9 cellular contexts compared by ENCODE assay signal in the genomic region with DNA sequence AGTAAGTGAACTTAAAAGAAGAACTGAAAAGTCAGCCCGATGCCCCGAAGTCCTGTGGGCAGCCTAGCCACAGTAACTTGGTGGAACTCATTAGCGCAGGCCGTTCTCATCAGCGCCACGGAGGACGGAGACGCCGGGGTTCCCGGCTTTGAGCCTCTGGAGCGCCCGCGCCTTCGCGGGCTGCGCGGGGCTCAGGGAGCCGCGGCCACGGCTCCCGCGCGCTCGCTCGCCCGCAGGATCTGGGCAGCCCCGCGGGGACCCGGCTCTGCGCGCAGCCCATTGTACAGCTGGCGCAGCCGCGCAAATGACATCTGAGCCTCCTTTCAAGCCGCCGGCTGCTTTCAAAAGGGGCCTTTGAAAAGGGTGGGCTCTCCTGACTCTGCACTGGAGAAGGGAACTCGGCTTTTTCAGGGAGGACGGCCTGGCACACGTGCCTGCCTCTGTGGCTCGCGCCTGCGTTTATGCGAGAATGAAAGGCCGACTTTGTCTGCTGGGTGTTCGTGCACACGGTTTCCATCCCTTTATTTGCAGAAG. TPM values are rescaled to one million over a fixed set of nuclear protein-coding genes. Genes with fewer than 3 reads are reported as not detected.
A peak's percentile ranks its signal among the peaks of the same experiment; 100 is the strongest.
DNase-seq lines count a peak whose midpoint lies in the region; ATAC-seq, FAIRE-seq and TF ChIP-seq lines count a peak whose summit lies in the region.
"Had no signal": no experiment of that assay in that cellular context is flagged by ENCODE, and none has a peak within 500 bp of the region (broad histone marks: within the 10 kb centered on the region; RNA-seq: fewer than 3 reads in every experiment).

No MANE protein-coding gene starts in this region.

- 3 to 5% methylated on average over 46 of the region's 46 CpGs for WGBS in heart right ventricle, 2 donors

- peaks cover 0 to 15% (median 8%) of the 10 kb centered on the region in 9 donors for H3K4me1 ChIP-seq in heart right ventricle

- CTCF ChIA-PET in GM10248 (lab: Yijun Ruan, JAX): no interaction called here

- DNase-seq in GM10248 (ENCODE audit: extremely low spot score) (peak; percentile 13), NCI-H748 treated with DMSO at 0.1 percent for 48 hours (lab: John Stamatoyannopoulos, UW) (peak; percentile 22), heart right ventricle (peak in 1 of 2 donors; percentile 17), sciatic nerve (ENCODE audit: low spot score) (no peak), GM12892 (ENCODE audit: insufficient read length) (no peak), Kasumi-1 (lab: John Stamatoyannopoulos, UW) (no peak)
- DNase-seq: T-helper 9 cell had no signal

- H3K4me3 ChIP-seq in heart right ventricle: peak overlapping the region in 9 of 10 donors; percentile 30 to 59 (median 49)

- no peaks in the 10 kb centered on the region for H3K36me3 ChIP-seq in heart right ventricle

- intact Hi-C loops in heart right ventricle (cut with DNase I) (loop anchor here in 1 of 10 donors (2.0 kb wide), 1 partner anchor 40 kb away; the partner anchor contains the start of gene TLR4), sciatic nerve (cut with DNase I) (no loop called here)

- H3K27me3 ChIP-seq in heart right ventricle: peaks cover 0 to 29% (median 9%) of the 10 kb centered on the region in 7 donors

- POLR2A ChIA-PET in GM10248 (lab: Yijun Ruan, JAX): no interaction called here

- ATAC-seq in heart right ventricle: peak in 7 of 8 donors; percentile 59 to 73 (median 69)
- peak; percentile 70 for ATAC-seq in sciatic nerve
- no peak for ATAC-seq in HG03097 (IDR thresholded peaks at IDR 0.05; ENCODE audit: low FRiP score, unreplicated experiment)
- ATAC-seq in GM18867 (IDR thresholded peaks at IDR 0.05; ENCODE audit: unreplicated experiment): no peak

- no peaks in the 10 kb centered on the region for H3K9me3 ChIP-seq in heart right ventricle

- TF ChIP-seq CTCF in GM10248 (IDR thresholded peaks at IDR 0.05; ENCODE audit: control extremely low read depth, extremely low read depth, low read depth, missing control alignments) (no peak), heart right ventricle (IDR thresholded peaks at IDR 0.05) (no peak)

- no peak for TF ChIP-seq POLR2A in GM12892 (IDR thresholded peaks at IDR 0.05; ENCODE audit: low read depth, low read length)

- no peak for FAIRE-seq in GM12892 (lab: Jason Lieb, UNC)

- peak overlapping the region in 3 of 10 donors; percentile 33 to 60 (median 51) for H3K27ac ChIP-seq in heart right ventricle

RNA-seq across cellular contexts. Expression of gene TLR4, which starts 40.7 kb away (rescaled TPM):
- 10 to 100 TPM in 7 of 10 donors, 1 to 10 TPM in 3; 6.5 to 24.7 (median 11.6) TPM for total RNA-seq in heart right ventricle
- polyA plus RNA-seq in heart right ventricle: 1 to 10 TPM; 2.3 to 3.6 TPM
- 25.3 TPM for total RNA-seq in sciatic nerve
- polyA plus RNA-seq in GM12892 (2012; ENCODE audit: missing spikeins): not detected

Comparison
In these comparisons a context has a peak if more than half of its experiments do, and no peak if none do; other contexts are left out.
1. DNase-seq: peak in GM10248 (single experiment) and NCI-H748 treated with DMSO at 0.1 percent for 48 hours (single experiment); none in sciatic nerve (single experiment), GM12892 (single experiment) and Kasumi-1 (0 of 2).
2. ATAC-seq: peak in heart right ventricle (7 of 8) and sciatic nerve (single experiment); none in HG03097 (single experiment) and GM18867 (single experiment).